Comparison of ENCODE assay signal across 1 cellular context in the genomic region with DNA sequence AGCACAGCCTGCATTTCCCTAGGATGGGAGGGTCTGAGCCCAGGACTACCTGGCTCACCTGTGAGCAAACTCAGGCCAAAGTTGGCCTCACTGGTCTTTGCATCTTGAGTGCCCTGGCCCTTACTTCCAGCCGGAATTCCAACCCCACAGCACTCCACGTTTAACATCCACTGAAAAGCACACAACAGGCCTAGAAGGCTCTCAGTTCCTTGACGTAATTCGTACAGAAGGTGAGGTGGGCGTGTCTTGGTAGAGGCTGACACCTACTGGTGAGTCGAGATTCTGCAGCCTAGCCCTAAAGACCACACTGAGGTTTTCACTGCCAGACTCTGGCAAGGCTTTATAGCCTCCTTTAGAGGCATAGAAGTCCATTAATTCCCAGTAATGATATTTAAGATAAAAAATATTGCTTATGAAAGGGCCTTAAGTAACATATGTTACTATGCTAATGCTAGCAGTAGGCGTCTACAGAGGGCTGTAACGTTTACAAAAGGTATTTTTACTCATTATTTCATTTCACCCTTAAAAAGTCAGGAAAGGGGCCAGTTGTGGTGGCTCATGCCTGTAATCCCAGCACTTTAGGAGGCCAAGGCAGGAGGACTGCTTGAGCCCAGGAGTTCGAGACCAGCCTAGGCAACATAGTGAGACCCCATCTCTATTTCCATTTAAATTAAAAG.
TF ChIP-seq lines count a peak whose summit lies in the region.

No MANE protein-coding gene starts in this region.

TF ChIP-seq in K562, 482 proteins besides CTCF, POLR2A, EP300 and RAD21 (continued from another document and continues in another):
- TF ChIP-seq, protein P1, sequence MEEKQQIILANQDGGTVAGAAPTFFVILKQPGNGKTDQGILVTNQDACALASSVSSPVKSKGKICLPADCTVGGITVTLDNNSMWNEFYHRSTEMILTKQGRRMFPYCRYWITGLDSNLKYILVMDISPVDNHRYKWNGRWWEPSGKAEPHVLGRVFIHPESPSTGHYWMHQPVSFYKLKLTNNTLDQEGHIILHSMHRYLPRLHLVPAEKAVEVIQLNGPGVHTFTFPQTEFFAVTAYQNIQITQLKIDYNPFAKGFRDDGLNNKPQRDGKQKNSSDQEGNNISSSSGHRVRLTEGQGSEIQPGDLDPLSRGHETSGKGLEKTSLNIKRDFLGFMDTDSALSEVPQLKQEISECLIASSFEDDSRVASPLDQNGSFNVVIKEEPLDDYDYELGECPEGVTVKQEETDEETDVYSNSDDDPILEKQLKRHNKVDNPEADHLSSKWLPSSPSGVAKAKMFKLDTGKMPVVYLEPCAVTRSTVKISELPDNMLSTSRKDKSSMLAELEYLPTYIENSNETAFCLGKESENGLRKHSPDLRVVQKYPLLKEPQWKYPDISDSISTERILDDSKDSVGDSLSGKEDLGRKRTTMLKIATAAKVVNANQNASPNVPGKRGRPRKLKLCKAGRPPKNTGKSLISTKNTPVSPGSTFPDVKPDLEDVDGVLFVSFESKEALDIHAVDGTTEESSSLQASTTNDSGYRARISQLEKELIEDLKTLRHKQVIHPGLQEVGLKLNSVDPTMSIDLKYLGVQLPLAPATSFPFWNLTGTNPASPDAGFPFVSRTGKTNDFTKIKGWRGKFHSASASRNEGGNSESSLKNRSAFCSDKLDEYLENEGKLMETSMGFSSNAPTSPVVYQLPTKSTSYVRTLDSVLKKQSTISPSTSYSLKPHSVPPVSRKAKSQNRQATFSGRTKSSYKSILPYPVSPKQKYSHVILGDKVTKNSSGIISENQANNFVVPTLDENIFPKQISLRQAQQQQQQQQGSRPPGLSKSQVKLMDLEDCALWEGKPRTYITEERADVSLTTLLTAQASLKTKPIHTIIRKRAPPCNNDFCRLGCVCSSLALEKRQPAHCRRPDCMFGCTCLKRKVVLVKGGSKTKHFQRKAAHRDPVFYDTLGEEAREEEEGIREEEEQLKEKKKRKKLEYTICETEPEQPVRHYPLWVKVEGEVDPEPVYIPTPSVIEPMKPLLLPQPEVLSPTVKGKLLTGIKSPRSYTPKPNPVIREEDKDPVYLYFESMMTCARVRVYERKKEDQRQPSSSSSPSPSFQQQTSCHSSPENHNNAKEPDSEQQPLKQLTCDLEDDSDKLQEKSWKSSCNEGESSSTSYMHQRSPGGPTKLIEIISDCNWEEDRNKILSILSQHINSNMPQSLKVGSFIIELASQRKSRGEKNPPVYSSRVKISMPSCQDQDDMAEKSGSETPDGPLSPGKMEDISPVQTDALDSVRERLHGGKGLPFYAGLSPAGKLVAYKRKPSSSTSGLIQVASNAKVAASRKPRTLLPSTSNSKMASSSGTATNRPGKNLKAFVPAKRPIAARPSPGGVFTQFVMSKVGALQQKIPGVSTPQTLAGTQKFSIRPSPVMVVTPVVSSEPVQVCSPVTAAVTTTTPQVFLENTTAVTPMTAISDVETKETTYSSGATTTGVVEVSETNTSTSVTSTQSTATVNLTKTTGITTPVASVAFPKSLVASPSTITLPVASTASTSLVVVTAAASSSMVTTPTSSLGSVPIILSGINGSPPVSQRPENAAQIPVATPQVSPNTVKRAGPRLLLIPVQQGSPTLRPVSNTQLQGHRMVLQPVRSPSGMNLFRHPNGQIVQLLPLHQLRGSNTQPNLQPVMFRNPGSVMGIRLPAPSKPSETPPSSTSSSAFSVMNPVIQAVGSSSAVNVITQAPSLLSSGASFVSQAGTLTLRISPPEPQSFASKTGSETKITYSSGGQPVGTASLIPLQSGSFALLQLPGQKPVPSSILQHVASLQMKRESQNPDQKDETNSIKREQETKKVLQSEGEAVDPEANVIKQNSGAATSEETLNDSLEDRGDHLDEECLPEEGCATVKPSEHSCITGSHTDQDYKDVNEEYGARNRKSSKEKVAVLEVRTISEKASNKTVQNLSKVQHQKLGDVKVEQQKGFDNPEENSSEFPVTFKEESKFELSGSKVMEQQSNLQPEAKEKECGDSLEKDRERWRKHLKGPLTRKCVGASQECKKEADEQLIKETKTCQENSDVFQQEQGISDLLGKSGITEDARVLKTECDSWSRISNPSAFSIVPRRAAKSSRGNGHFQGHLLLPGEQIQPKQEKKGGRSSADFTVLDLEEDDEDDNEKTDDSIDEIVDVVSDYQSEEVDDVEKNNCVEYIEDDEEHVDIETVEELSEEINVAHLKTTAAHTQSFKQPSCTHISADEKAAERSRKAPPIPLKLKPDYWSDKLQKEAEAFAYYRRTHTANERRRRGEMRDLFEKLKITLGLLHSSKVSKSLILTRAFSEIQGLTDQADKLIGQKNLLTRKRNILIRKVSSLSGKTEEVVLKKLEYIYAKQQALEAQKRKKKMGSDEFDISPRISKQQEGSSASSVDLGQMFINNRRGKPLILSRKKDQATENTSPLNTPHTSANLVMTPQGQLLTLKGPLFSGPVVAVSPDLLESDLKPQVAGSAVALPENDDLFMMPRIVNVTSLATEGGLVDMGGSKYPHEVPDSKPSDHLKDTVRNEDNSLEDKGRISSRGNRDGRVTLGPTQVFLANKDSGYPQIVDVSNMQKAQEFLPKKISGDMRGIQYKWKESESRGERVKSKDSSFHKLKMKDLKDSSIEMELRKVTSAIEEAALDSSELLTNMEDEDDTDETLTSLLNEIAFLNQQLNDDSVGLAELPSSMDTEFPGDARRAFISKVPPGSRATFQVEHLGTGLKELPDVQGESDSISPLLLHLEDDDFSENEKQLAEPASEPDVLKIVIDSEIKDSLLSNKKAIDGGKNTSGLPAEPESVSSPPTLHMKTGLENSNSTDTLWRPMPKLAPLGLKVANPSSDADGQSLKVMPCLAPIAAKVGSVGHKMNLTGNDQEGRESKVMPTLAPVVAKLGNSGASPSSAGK (IDR thresholded peaks at IDR 0.05) = no peak
- TF ChIP-seq CBX3 (IDR thresholded peaks at IDR 0.05; ENCODE audit: borderline replicate concordance in 1 of 2, low read length in 2 of 2) (peak in 1 of 2 experiments; percentile 99; a peak in 2 of 3 replicates), EGR1 (conservative IDR thresholded peaks at IDR 0.05) (peak; percentile 33; the same call in 1 of the 2 replicates), ZNF324 (CRISPR knock-in tag; IDR thresholded peaks at IDR 0.05) (no peak), SMAD2 (IDR thresholded peaks at IDR 0.05; ENCODE audit: low read depth, low read length) (no peak), SOX6 (IDR thresholded peaks at IDR 0.05) (no peak), SMC3 (conservative IDR thresholded peaks at IDR 0.05; ENCODE audit: insufficient read depth, low read depth, low read length) (peak; percentile 62; the same call in 1 of the 2 replicates), TEAD1 (CRISPR knock-in tag; IDR thresholded peaks at IDR 0.05) (no peak; a peak in 1 of 4 replicates), ZBTB2 (IDR thresholded peaks at IDR 0.05) (no peak), THRAP3 (IDR thresholded peaks at IDR 0.05; ENCODE audit: borderline replicate concordance) (no peak), ZNF165 (CRISPR knock-in tag; IDR thresholded peaks at IDR 0.05; ENCODE audit: borderline replicate concordance) (no peak), SLC30A9 (CRISPR knock-in tag; IDR thresholded peaks at IDR 0.05) (no peak), NR2C2 (CRISPR knock-in tag; IDR thresholded peaks at IDR 0.05) (no peak), NR2C2 (tag; IDR thresholded peaks at IDR 0.05) (no peak), KLF16 (IDR thresholded peaks at IDR 0.05) (peak; percentile 61), HMGN3 (IDR thresholded peaks at IDR 0.05; ENCODE audit: borderline replicate concordance, extremely low read depth, insufficient read length, low read depth, low read length) (no peak), RBM22 (IDR thresholded peaks at IDR 0.05; ENCODE audit: low read depth, low read length, poor library complexity, severe bottlenecking) (no peak), RBM34 (IDR thresholded peaks at IDR 0.05; ENCODE audit: borderline replicate concordance, insufficient read depth, low read length) (no peak)
- TF ChIP-seq, protein P2, sequence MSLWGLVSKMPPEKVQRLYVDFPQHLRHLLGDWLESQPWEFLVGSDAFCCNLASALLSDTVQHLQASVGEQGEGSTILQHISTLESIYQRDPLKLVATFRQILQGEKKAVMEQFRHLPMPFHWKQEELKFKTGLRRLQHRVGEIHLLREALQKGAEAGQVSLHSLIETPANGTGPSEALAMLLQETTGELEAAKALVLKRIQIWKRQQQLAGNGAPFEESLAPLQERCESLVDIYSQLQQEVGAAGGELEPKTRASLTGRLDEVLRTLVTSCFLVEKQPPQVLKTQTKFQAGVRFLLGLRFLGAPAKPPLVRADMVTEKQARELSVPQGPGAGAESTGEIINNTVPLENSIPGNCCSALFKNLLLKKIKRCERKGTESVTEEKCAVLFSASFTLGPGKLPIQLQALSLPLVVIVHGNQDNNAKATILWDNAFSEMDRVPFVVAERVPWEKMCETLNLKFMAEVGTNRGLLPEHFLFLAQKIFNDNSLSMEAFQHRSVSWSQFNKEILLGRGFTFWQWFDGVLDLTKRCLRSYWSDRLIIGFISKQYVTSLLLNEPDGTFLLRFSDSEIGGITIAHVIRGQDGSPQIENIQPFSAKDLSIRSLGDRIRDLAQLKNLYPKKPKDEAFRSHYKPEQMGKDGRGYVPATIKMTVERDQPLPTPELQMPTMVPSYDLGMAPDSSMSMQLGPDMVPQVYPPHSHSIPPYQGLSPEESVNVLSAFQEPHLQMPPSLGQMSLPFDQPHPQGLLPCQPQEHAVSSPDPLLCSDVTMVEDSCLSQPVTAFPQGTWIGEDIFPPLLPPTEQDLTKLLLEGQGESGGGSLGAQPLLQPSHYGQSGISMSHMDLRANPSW (CRISPR knock-in tag; IDR thresholded peaks at IDR 0.05) = no peak
- TF ChIP-seq, protein P3, sequence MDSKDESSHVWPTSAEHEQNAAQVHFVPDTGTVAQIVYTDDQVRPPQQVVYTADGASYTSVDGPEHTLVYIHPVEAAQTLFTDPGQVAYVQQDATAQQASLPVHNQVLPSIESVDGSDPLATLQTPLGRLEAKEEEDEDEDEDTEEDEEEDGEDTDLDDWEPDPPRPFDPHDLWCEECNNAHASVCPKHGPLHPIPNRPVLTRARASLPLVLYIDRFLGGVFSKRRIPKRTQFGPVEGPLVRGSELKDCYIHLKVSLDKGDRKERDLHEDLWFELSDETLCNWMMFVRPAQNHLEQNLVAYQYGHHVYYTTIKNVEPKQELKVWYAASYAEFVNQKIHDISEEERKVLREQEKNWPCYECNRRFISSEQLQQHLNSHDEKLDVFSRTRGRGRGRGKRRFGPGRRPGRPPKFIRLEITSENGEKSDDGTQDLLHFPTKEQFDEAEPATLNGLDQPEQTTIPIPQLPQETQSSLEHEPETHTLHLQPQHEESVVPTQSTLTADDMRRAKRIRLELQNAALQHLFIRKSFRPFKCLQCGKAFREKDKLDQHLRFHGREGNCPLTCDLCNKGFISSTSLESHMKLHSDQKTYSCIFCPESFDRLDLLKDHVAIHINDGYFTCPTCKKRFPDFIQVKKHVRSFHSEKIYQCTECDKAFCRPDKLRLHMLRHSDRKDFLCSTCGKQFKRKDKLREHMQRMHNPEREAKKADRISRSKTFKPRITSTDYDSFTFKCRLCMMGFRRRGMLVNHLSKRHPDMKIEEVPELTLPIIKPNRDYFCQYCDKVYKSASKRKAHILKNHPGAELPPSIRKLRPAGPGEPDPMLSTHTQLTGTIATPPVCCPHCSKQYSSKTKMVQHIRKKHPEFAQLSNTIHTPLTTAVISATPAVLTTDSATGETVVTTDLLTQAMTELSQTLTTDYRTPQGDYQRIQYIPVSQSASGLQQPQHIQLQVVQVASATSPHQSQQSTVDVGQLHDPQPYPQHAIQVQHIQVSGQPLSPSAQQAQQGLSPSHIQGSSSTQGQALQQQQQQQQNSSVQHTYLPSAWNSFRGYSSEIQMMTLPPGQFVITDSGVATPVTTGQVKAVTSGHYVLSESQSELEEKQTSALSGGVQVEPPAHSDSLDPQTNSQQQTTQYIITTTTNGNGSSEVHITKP (IDR thresholded peaks at IDR 0.05; ENCODE audit: partially characterized antibody) = no peak
- TF ChIP-seq, protein P4, sequence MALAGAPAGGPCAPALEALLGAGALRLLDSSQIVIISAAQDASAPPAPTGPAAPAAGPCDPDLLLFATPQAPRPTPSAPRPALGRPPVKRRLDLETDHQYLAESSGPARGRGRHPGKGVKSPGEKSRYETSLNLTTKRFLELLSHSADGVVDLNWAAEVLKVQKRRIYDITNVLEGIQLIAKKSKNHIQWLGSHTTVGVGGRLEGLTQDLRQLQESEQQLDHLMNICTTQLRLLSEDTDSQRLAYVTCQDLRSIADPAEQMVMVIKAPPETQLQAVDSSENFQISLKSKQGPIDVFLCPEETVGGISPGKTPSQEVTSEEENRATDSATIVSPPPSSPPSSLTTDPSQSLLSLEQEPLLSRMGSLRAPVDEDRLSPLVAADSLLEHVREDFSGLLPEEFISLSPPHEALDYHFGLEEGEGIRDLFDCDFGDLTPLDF (CRISPR knock-in tag; IDR thresholded peaks at IDR 0.05) = no peak; the same call in 1 of the 2 replicates
- TF ChIP-seq, protein P5, sequence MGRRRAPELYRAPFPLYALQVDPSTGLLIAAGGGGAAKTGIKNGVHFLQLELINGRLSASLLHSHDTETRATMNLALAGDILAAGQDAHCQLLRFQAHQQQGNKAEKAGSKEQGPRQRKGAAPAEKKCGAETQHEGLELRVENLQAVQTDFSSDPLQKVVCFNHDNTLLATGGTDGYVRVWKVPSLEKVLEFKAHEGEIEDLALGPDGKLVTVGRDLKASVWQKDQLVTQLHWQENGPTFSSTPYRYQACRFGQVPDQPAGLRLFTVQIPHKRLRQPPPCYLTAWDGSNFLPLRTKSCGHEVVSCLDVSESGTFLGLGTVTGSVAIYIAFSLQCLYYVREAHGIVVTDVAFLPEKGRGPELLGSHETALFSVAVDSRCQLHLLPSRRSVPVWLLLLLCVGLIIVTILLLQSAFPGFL (CRISPR knock-in tag; IDR thresholded peaks at IDR 0.05) = no peak
- TF ChIP-seq, protein P6, sequence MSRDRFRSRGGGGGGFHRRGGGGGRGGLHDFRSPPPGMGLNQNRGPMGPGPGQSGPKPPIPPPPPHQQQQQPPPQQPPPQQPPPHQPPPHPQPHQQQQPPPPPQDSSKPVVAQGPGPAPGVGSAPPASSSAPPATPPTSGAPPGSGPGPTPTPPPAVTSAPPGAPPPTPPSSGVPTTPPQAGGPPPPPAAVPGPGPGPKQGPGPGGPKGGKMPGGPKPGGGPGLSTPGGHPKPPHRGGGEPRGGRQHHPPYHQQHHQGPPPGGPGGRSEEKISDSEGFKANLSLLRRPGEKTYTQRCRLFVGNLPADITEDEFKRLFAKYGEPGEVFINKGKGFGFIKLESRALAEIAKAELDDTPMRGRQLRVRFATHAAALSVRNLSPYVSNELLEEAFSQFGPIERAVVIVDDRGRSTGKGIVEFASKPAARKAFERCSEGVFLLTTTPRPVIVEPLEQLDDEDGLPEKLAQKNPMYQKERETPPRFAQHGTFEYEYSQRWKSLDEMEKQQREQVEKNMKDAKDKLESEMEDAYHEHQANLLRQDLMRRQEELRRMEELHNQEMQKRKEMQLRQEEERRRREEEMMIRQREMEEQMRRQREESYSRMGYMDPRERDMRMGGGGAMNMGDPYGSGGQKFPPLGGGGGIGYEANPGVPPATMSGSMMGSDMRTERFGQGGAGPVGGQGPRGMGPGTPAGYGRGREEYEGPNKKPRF (IDR thresholded peaks at IDR 0.05; ENCODE audit: low read depth, low read length) = no peak
